Comparison of ENCODE assay signal across 10 cellular contexts in the genomic region with DNA sequence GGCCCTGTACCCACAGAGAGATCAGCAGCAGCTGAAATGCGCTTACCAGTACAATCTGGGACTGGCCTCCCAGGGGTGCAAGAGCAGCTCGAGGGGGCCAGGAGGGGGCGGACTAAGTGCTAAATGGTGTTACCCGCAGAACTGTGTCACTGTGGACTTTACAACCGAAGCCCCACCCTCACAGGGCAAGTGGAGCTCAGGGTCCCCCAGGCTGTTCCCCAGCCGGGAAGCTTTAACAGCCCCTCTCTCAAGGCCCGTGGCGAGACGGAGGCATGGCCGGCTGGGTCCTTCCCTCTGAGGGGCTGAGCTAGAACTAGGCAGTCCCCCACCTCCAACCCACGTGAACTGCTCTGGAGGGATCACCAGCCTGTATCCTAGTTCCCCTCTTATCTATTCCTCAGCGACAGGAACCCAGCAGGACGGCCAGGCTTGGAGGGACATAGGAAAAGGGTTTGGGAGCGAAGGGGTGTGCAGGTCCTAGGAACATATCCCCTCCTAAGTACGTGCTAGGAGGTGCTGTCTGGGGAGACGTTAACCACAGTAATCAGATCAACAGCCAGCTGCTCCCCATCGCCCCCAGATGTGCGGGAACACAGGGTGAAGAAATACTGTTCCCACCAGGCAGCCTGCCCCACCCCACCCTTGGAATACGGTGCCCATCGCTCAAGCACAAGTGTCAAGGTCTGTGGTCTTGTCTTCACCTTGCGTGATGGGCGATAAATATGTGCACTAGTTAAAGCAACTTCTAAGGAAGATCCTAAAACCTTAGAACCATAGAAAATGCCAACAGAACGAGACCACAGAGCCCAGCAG. TPM values are rescaled to one million over a fixed set of nuclear protein-coding genes. Genes with fewer than 3 reads are reported as not detected.
DNase-seq lines count a peak whose midpoint lies in the region; ATAC-seq, FAIRE-seq and TF ChIP-seq lines count a peak whose summit lies in the region.
"Had no signal": no experiment of that assay in that cellular context is flagged by ENCODE, and none has a peak within 500 bp of the region (broad histone marks: within the 10 kb centered on the region; RNA-seq: fewer than 3 reads in every experiment).

No MANE protein-coding gene starts in this region.

- TF ChIP-seq CTCF in astrocyte (IDR thresholded peaks at IDR 0.05; ENCODE audit: insufficient read depth, low read depth, low read length) (no peak), natural killer cell (IDR thresholded peaks at IDR 0.05) (no peak)

- H3K27me3 ChIP-seq in astrocyte (ENCODE audit: insufficient read depth, low read length), result no peaks in the 10 kb centered on the region

- H3K4me3 Mint-ChIP-seq in astrocyte (ENCODE audit: unreplicated experiment) (peak overlapping the region; percentile 28), natural killer cell (peak overlapping the region; percentile 14)

- H3K27ac Mint-ChIP-seq in astrocyte (ENCODE audit: unreplicated experiment), result peak overlapping the region; percentile 60
- peak overlapping the region; percentile 87 to 93 for H3K27ac Mint-ChIP-seq in natural killer cell

- peak in 2 of 3 donors; percentile 10 to 22 for ATAC-seq in natural killer cell
- no peak for ATAC-seq in GM18909 (IDR thresholded peaks at IDR 0.05; ENCODE audit: poor library complexity, unreplicated experiment)

- peak overlapping the region; percentile 91 for H3K4me2 ChIP-seq in astrocyte (ENCODE audit: low read length)

- peak; percentile 21 to 46 for DNase-seq in stimulated activated CD4-positive, alpha-beta T cell treated with anti-CD3 and anti-CD28 coated beads, Interleukin-12 subunit alpha, Interleukin-12 subunit beta, amount 100 ng/mL, for 24 hours (ENCODE audit: low read depth in 2 of 2)
- no peak for DNase-seq in stimulated activated CD4-positive, alpha-beta T cell treated with anti-CD3 and anti-CD28 coated beads, Interleukin-2, amount 100 ng/mL, for 48 hours
- DNase-seq in astrocyte (ENCODE audit: low read depth), result no peak
- no peak for DNase-seq in natural killer cell
- DNase-seq in RCC 7860 (ENCODE audit: low spot score), result no peak
- DNase-seq in iPS-NIHi11 (ENCODE audit: low spot score), result no peak
- DNase-seq in NCI-H187 (lab: John Stamatoyannopoulos, UW), result no peak
- DNase-seq: SHP77 treated with DMSO at 0.1 percent for 48 hours had no signal

- H4K20me1 ChIP-seq in astrocyte (ENCODE audit: insufficient read depth, low read length), result peaks cover 27% of the 10 kb centered on the region

- H2AFZ ChIP-seq in astrocyte (ENCODE audit: low read depth, low read length), result no peak overlapping the region

- FAIRE-seq in astrocyte (lab: Jason Lieb, UNC) (no peak), RCC 7860 (lab: Jason Lieb, UNC) (no peak)
- FAIRE-seq: D721Med had no signal

- H3K4me3 ChIP-seq in astrocyte (ENCODE audit: insufficient read depth, low read depth, low read length), result peak overlapping the region; percentile 5

- H3K27ac ChIP-seq in astrocyte (ENCODE audit: low read depth, low read length), result peak overlapping the region; percentile 100

- H3K79me2 ChIP-seq in astrocyte (ENCODE audit: insufficient read depth, low read length), result peaks cover 80% of the 10 kb centered on the region

- H3K4me1 ChIP-seq in astrocyte (ENCODE audit: insufficient read depth, low read length), result peaks cover 77% of the 10 kb centered on the region

- intact Hi-C loops in natural killer cell (cut with micrococcal nuclease), result no loop called here

- no peaks in the 10 kb centered on the region for H3K9me3 ChIP-seq in astrocyte (ENCODE audit: insufficient read depth, low read depth, low read length)

- H3K4me1 Mint-ChIP-seq in astrocyte (ENCODE audit: low read depth, unreplicated experiment), result peaks cover 65% of the 10 kb centered on the region
- peaks cover 61 to 74% of the 10 kb centered on the region in 2 donors for H3K4me1 Mint-ChIP-seq in natural killer cell

- H3K27me3 Mint-ChIP-seq in astrocyte (ENCODE audit: low read depth, unreplicated experiment) (no peaks in the 10 kb centered on the region), natural killer cell (ENCODE audit: low read depth in 2 of 2) (no peaks in the 10 kb centered on the region)

- peaks cover 9% of the 10 kb centered on the region for H3K36me3 Mint-ChIP-seq in astrocyte (ENCODE audit: low read depth, unreplicated experiment)
- H3K36me3 Mint-ChIP-seq in natural killer cell, result no peaks in the 10 kb centered on the region

- peak overlapping the region; percentile 98 for H3K9ac ChIP-seq in astrocyte (ENCODE audit: low read length)

- no peaks in the 10 kb centered on the region for H3K9me3 Mint-ChIP-seq in astrocyte (ENCODE audit: unreplicated experiment)
- H3K9me3 Mint-ChIP-seq in natural killer cell, result no peaks in the 10 kb centered on the region

- H3K36me3 ChIP-seq in astrocyte (ENCODE audit: insufficient read depth, low read length), result peaks cover 5% of the 10 kb centered on the region

RNA-seq across cellular contexts. Expression of a gene that starts 24.4 kb away (rescaled TPM):
- total RNA-seq in astrocyte (28.1 and 28.8 TPM in 2 replicates), natural killer cell (100 to 1,000 TPM in 1 of 3 donors, 10 to 100 TPM in 2; 86.0 to 100 (median 86.9) TPM)

RNA-seq across cellular contexts. Expression of a gene that starts 52.5 kb away (rescaled TPM):
- total RNA-seq in astrocyte (not detected in 2 replicates), natural killer cell (not detected)

Comparison
In these comparisons a context has a peak if more than half of its experiments do, and no peak if none do; other contexts are left out.
1. DNase-seq: peak in stimulated activated CD4-positive, alpha-beta T cell treated with anti-CD3 and anti-CD28 coated beads, Interleukin-12 subunit alpha, Interleukin-12 subunit beta, amount 100 ng/mL, for 24 hours (2 of 2); none in stimulated activated CD4-positive, alpha-beta T cell treated with anti-CD3 and anti-CD28 coated beads, Interleukin-2, amount 100 ng/mL, for 48 hours (0 of 2), astrocyte (single experiment), natural killer cell (single experiment), RCC 7860 (single experiment), iPS-NIHi11 (single experiment) and NCI-H187 (0 of 2).